14 cellular contexts compared by ENCODE assay signal in the genomic region with DNA sequence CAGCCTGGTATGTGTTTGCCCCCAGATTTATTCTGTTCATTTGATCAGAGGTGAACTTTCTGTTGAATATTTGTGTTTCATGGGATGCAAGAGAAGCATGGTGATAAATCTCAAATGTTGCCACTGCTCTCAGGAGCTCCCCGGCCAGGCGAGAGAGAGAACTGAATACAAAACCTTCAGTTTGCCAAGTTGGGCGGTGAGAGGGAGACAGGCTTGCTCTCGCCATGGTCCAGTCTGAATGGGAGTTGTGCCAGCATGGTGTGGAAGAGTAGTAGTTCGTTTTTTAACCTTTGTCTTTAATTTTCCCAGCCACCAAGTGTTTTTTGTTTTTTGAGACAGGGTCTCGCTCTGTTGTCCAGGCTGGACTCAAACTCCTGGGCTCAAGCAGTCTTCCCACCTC. TPM values are rescaled to one million over a fixed set of nuclear protein-coding genes. Genes with fewer than 3 reads are reported as not detected.
DNase-seq lines count a peak whose midpoint lies in the region; ATAC-seq and TF ChIP-seq lines count a peak whose summit lies in the region.
"Had no signal": no experiment of that assay in that cellular context is flagged by ENCODE, and none has a peak within 500 bp of the region (broad histone marks: within the 10 kb centered on the region; RNA-seq: fewer than 3 reads in every experiment).

No MANE protein-coding gene starts in this region.

- H3K27ac Mint-ChIP-seq in activated naive CD4-positive, alpha-beta T cell treated with anti-CD3 and anti-CD28 coated beads for 36 hours, result peak overlapping the region; percentile 55
- peak overlapping the region; percentile 95 to 96 for H3K27ac Mint-ChIP-seq in effector memory CD8-positive, alpha-beta T cell
- H3K27ac Mint-ChIP-seq in stimulated activated naive B cell treated with anti-CD40 and anti-IgM and Interleukin-4, amounts not matched to agents 10 μg/mL and 1 μg/mL and 100 μg/mL, for 72 hours, result peak overlapping the region; percentile 11

- peaks cover 2% of the 10 kb centered on the region for H3K27me3 Mint-ChIP-seq in activated naive CD4-positive, alpha-beta T cell treated with anti-CD3 and anti-CD28 coated beads for 36 hours (ENCODE audit: low read depth)
- peaks cover 0 to under 1% of the 10 kb centered on the region in 2 donors for H3K27me3 Mint-ChIP-seq in effector memory CD8-positive, alpha-beta T cell
- H3K27me3 Mint-ChIP-seq in stimulated activated naive B cell treated with anti-CD40 and anti-IgM and Interleukin-4, amounts not matched to agents 10 μg/mL and 1 μg/mL and 100 μg/mL, for 72 hours, result no peaks in the 10 kb centered on the region
- H3K27me3 Mint-ChIP-seq: activated CD4-positive, alpha-beta T cell treated with anti-CD3 and anti-CD28 coated beads, Interleukin-2, amount 10 ng/mL, durations not matched to agents 7 days and 5 days had no signal

- no peak for TF ChIP-seq EP300 in stomach (IDR thresholded peaks at IDR 0.05)

- H3K4me2 ChIP-seq in PC-3 (ENCODE audit: low read length), result peak overlapping the region; percentile 93; the same call in 1 of the 2 replicates

- H4K20me1 ChIP-seq in PC-3 (ENCODE audit: low read length), result peaks cover 26% of the 10 kb centered on the region; the same call in 1 of the 2 replicates

- POLR2A ChIA-PET in PC-3 (lab: Charles Lee; ENCODE audit: unreplicated experiment), result no interaction called here

- ATAC-seq in PC-3, result no peak
- no peak for ATAC-seq in effector memory CD8-positive, alpha-beta T cell (replicated peaks)
- ATAC-seq in stimulated activated naive B cell treated with anti-CD40 and anti-IgM and Interleukin-4, amounts not matched to agents 10 μg/mL and 1 μg/mL and 100 μg/mL, for 72 hours (replicated peaks), result no peak
- ATAC-seq: left lobe of liver had no signal

- H3K79me2 ChIP-seq in PC-3 (ENCODE audit: low read length), result peaks cover 76% of the 10 kb centered on the region

- peaks cover 15% of the 10 kb centered on the region for H3K36me3 Mint-ChIP-seq in activated naive CD4-positive, alpha-beta T cell treated with anti-CD3 and anti-CD28 coated beads for 36 hours (ENCODE audit: low read depth)
- H3K36me3 Mint-ChIP-seq in effector memory CD8-positive, alpha-beta T cell (ENCODE audit: insufficient read depth), result peaks cover 48% of the 10 kb centered on the region
- peaks cover 19 to 32% of the 10 kb centered on the region in 2 donors for H3K36me3 Mint-ChIP-seq in stimulated activated naive B cell treated with anti-CD40 and anti-IgM and Interleukin-4, amounts not matched to agents 10 μg/mL and 1 μg/mL and 100 μg/mL, for 72 hours

- H3F3A ChIP-seq in PC-3 (ENCODE audit: low read length, unreplicated experiment), result no peaks in the 10 kb centered on the region

- no peaks in the 10 kb centered on the region for H3K9me2 ChIP-seq in PC-3 (replicated peaks; ENCODE audit: low read length)

- H3K9me3 Mint-ChIP-seq in activated naive CD4-positive, alpha-beta T cell treated with anti-CD3 and anti-CD28 coated beads for 36 hours, result no peaks in the 10 kb centered on the region
- H3K9me3 Mint-ChIP-seq in effector memory CD8-positive, alpha-beta T cell, result no peaks in the 10 kb centered on the region
- H3K9me3 Mint-ChIP-seq in stimulated activated naive B cell treated with anti-CD40 and anti-IgM and Interleukin-4, amounts not matched to agents 10 μg/mL and 1 μg/mL and 100 μg/mL, for 72 hours, result no peaks in the 10 kb centered on the region
- H3K9me3 Mint-ChIP-seq: activated CD4-positive, alpha-beta T cell treated with anti-CD3 and anti-CD28 coated beads, Interleukin-2, amount 10 ng/mL, durations not matched to agents 7 days and 5 days had no signal

- H3K4me1 ChIP-seq in PC-3 (ENCODE audit: insufficient read depth, low read length), result peaks cover 19% of the 10 kb centered on the region
- H3K4me1 ChIP-seq in stomach, result peaks cover 55 to 89% (median 69%) of the 10 kb centered on the region in 4 donors

- H3K36me3 ChIP-seq in PC-3 (ENCODE audit: low read depth, low read length) (no peaks in the 10 kb centered on the region; the same call in none of the 2 replicates), stomach (peaks cover 12 to 21% (median 17%) of the 10 kb centered on the region in 4 donors)

- H3K9me3 ChIP-seq in PC-3 (ENCODE audit: low read length) (no peaks in the 10 kb centered on the region), stomach (no peaks in the 10 kb centered on the region)

- H3K27ac ChIP-seq in PC-3 (ENCODE audit: low read length), result no peak overlapping the region
- peak overlapping the region in 1 of 5 donors; percentile 94 for H3K27ac ChIP-seq in stomach

- intact Hi-C loops in activated naive CD4-positive, alpha-beta T cell treated with anti-CD3 and anti-CD28 coated beads for 36 hours (cut with micrococcal nuclease), result no loop called here
- intact Hi-C loops in PC-3 (cut with micrococcal nuclease), result no loop called here
- intact Hi-C loops in stomach (cut with DNase I; ENCODE audit: low total_unique reads), result no loop called here

- H3K4me1 Mint-ChIP-seq in activated naive CD4-positive, alpha-beta T cell treated with anti-CD3 and anti-CD28 coated beads for 36 hours (ENCODE audit: low read depth), result peaks cover 73% of the 10 kb centered on the region
- H3K4me1 Mint-ChIP-seq in effector memory CD8-positive, alpha-beta T cell (ENCODE audit: low read depth in 2 of 2), result peaks cover 47 to 55% of the 10 kb centered on the region in 2 donors
- H3K4me1 Mint-ChIP-seq in stimulated activated naive B cell treated with anti-CD40 and anti-IgM and Interleukin-4, amounts not matched to agents 10 μg/mL and 1 μg/mL and 100 μg/mL, for 72 hours, result peaks cover 45 to 73% of the 10 kb centered on the region in 2 donors

- DNase-seq in activated naive CD4-positive, alpha-beta T cell treated with anti-CD3 and anti-CD28 coated beads for 36 hours, result no peak
- DNase-seq in activated naive CD4-positive, alpha-beta T cell treated with Interleukin-2 at 50 U/mL for 16 hours, result no peak
- DNase-seq in PC-3 (no peak), OCI-M2 (lab: John Stamatoyannopoulos, UW; ENCODE audit: unreplicated experiment) (no peak), NOMO-1 treated with DMSO at 0.1 percent for 48 hours (lab: John Stamatoyannopoulos, UW; ENCODE audit: unreplicated experiment) (no peak), stomach (no peak)
- DNase-seq in effector memory CD8-positive, alpha-beta T cell, result no peak
- DNase-seq in stimulated activated naive B cell treated with anti-CD40 and anti-IgM and Interleukin-4, amounts not matched to agents 10 μg/mL and 1 μg/mL and 100 μg/mL, for 72 hours, result no peak
- DNase-seq: activated CD4-positive, alpha-beta T cell treated with anti-CD3 and anti-CD28 coated beads, Interleukin-2, amount 10 ng/mL, durations not matched to agents 7 days and 5 days; AML-193; NCI-H2081; small intestine had no signal

- TF ChIP-seq CTCF in PC-3 (conservative IDR thresholded peaks at IDR 0.05; ENCODE audit: low read depth, low read length), result no peak
- TF ChIP-seq CTCF in stomach (IDR thresholded peaks at IDR 0.05), result no peak

- 51 to 73% (median 65%) methylated on average over 6 of the region's 6 CpGs for WGBS in stomach, 5 donors

- no TSS peak for BruUV-seq in PC-3 (replicated peaks; lab: Mats Ljungman, UMichigan)

- H3K4me3 ChIP-seq in PC-3 (ENCODE audit: low read length) (no peak overlapping the region), stomach (no peak overlapping the region)

- no peak overlapping the region for H2AFZ ChIP-seq in PC-3 (ENCODE audit: low read length)

- no peaks in the 10 kb centered on the region for H3K27me3 ChIP-seq in PC-3 (ENCODE audit: low read length)
- H3K27me3 ChIP-seq in stomach, result no peaks in the 10 kb centered on the region

- CTCF ChIA-PET in activated naive CD4-positive, alpha-beta T cell treated with anti-CD3 and anti-CD28 coated beads for 36 hours (lab: Charles Lee), result interaction anchor here (1.6 kb wide), 2 partner anchors 14 to 18 kb away, joined by 4 read pairs; no protein-coding TSS in a partner anchor
- CTCF ChIA-PET in PC-3 (lab: Charles Lee), result no interaction called here

- H3K9ac ChIP-seq in PC-3 (ENCODE audit: low read length), result no peak overlapping the region

- no peak overlapping the region for H3K4me3 Mint-ChIP-seq in activated naive CD4-positive, alpha-beta T cell treated with anti-CD3 and anti-CD28 coated beads for 36 hours
- H3K4me3 Mint-ChIP-seq in effector memory CD8-positive, alpha-beta T cell, result peak overlapping the region in 1 of 2 donors; percentile 41
- H3K4me3 Mint-ChIP-seq in stimulated activated naive B cell treated with anti-CD40 and anti-IgM and Interleukin-4, amounts not matched to agents 10 μg/mL and 1 μg/mL and 100 μg/mL, for 72 hours, result no peak overlapping the region

- TF ChIP-seq POLR2A in stomach (IDR thresholded peaks at IDR 0.05), result no peak

RNA-seq across cellular contexts. Expression of gene NTMT1, which starts 2.7 kb away (rescaled TPM):
- 10 to 100 TPM; 58.6 to 59.3 TPM for total RNA-seq in activated naive CD4-positive, alpha-beta T cell treated with anti-CD3 and anti-CD28 coated beads for 36 hours
- total RNA-seq in PC-3 (2014; rRNA removed) (50.2 and 60.6 TPM in 2 replicates), stomach (10 to 100 TPM in 4 of 5 donors, 1 to 10 TPM in 1; 1.7 to 29.8 (median 16.1) TPM)
- polyA plus RNA-seq in stomach, result 10 to 100 TPM; 40.2 to 68.4 (median 45.8) TPM

RNA-seq across cellular contexts. Expression of gene C9orf50, which starts 7.8 kb away (rescaled TPM):
- not detected for total RNA-seq in activated naive CD4-positive, alpha-beta T cell treated with anti-CD3 and anti-CD28 coated beads for 36 hours
- total RNA-seq in PC-3 (2014; rRNA removed), result not detected in 2 replicates
- total RNA-seq in stomach, result not detected
- under 1 TPM in 1 of 3 donors, not detected in 2; 0.13 TPM for polyA plus RNA-seq in stomach
- total RNA-seq: activated CD4-positive, alpha-beta T cell treated with anti-CD3 and anti-CD28 coated beads, Interleukin-2, amount 10 ng/mL, durations not matched to agents 7 days and 5 days; left lobe of liver; LHCN-M2 had no signal

RNA-seq across cellular contexts. Expression of gene ASB6, which starts 13.2 kb away (rescaled TPM):
- total RNA-seq in activated naive CD4-positive, alpha-beta T cell treated with anti-CD3 and anti-CD28 coated beads for 36 hours, result 10 to 100 TPM; 13.0 to 13.8 TPM
- 19.1 and 20.8 TPM in 2 replicates for total RNA-seq in PC-3 (2014; rRNA removed)
- 10 to 100 TPM in 4 of 5 donors, 1 to 10 TPM in 1; 7.5 to 35.6 (median 18.1) TPM for total RNA-seq in stomach
- polyA plus RNA-seq in stomach, result 10 to 100 TPM in 2 of 3 donors, 1 to 10 TPM in 1; 9.6 to 12.6 (median 10.3) TPM

RNA-seq across cellular contexts. Expression of gene PRRX2, which starts 36.7 kb away (rescaled TPM):
- under 1 TPM; 0.69 to 0.83 TPM for total RNA-seq in activated naive CD4-positive, alpha-beta T cell treated with anti-CD3 and anti-CD28 coated beads for 36 hours
- total RNA-seq in PC-3 (2014; rRNA removed), result 0.47 and 1.3 TPM in 2 replicates
- 1 to 10 TPM in 2 of 5 donors, under 1 TPM in 1, not detected in 2; 0.87 to 2.6 (median 1.7) TPM for total RNA-seq in stomach
- polyA plus RNA-seq in stomach, result 1 to 10 TPM; 3.3 to 8.4 (median 6.7) TPM
- total RNA-seq: left lobe of liver, LHCN-M2 had no signal

Comparison
In these comparisons a context has a peak if more than half of its experiments do, and no peak if none do; other contexts are left out.
1. H3K27ac Mint-ChIP-seq: peak in every context shown above with its lines; median percentile 96 in effector memory CD8-positive, alpha-beta T cell; 55 in activated naive CD4-positive, alpha-beta T cell treated with anti-CD3 and anti-CD28 coated beads for 36 hours; 11 in stimulated activated naive B cell treated with anti-CD40 and anti-IgM and Interleukin-4, amounts not matched to agents 10 μg/mL and 1 μg/mL and 100 μg/mL, for 72 hours.